ENCODE assay signal across 13 cellular contexts in genomic region chr5:23631283-23632045, GRCh38.
DNase-seq lines count a peak whose midpoint lies in the region; ATAC-seq, FAIRE-seq and TF ChIP-seq lines count a peak whose summit lies in the region.
"Had no signal": no experiment of that assay in that cellular context is flagged by ENCODE, and none has a peak within 500 bp of the region (broad histone marks: within the 10 kb centered on the region; RNA-seq: fewer than 3 reads in every experiment).

No MANE protein-coding gene starts in this region.

- no peaks in the 10 kb centered on the region for H3K36me3 Mint-ChIP-seq in astrocyte (ENCODE audit: low read depth, unreplicated experiment)
- no peaks in the 10 kb centered on the region for H3K36me3 Mint-ChIP-seq in type B pancreatic cell
- H3K36me3 Mint-ChIP-seq: activated CD4-positive, alpha-beta memory T cell treated with anti-CD3 and anti-CD28 coated beads for 36 hours had no signal

- H3K27me3 ChIP-seq in astrocyte (ENCODE audit: insufficient read depth, low read length) = no peaks in the 10 kb centered on the region
- H3K27me3 ChIP-seq in heart right ventricle = no peaks in the 10 kb centered on the region
- no peaks in the 10 kb centered on the region for H3K27me3 ChIP-seq in thyroid gland
- H3K27me3 ChIP-seq in prostate gland (replicated peaks; ENCODE audit: insufficient read depth) = no peaks in the 10 kb centered on the region

- no peaks in the 10 kb centered on the region for H3K36me3 ChIP-seq in astrocyte (ENCODE audit: insufficient read depth, low read length)
- no peaks in the 10 kb centered on the region for H3K36me3 ChIP-seq in heart right ventricle
- no peaks in the 10 kb centered on the region for H3K36me3 ChIP-seq in thyroid gland
- no peaks in the 10 kb centered on the region for H3K36me3 ChIP-seq in prostate gland

- ATAC-seq in heart right ventricle = peak in 7 of 8 donors; percentile 61 to 95 (median 78)

- H3K79me2 ChIP-seq in astrocyte (ENCODE audit: insufficient read depth, low read length) = no peaks in the 10 kb centered on the region

- H3K4me3 ChIP-seq in astrocyte (ENCODE audit: insufficient read depth, low read depth, low read length) = no peak overlapping the region
- no peak overlapping the region for H3K4me3 ChIP-seq in heart right ventricle
- H3K4me3 ChIP-seq in thyroid gland (replicated peaks in 1 of 3) = no peak overlapping the region
- no peak overlapping the region for H3K4me3 ChIP-seq in prostate gland
- H3K4me3 ChIP-seq: PC-9 had no signal

- no peak for TF ChIP-seq POLR2A in thyroid gland (IDR thresholded peaks at IDR 0.05)
- TF ChIP-seq POLR2A in prostate gland (IDR thresholded peaks at IDR 0.05) = no peak

- H3K9me3 ChIP-seq in astrocyte (ENCODE audit: insufficient read depth, low read depth, low read length) = no peaks in the 10 kb centered on the region
- H3K9me3 ChIP-seq in heart right ventricle = peaks cover 0 to 4% (median 0%) of the 10 kb centered on the region in 11 donors
- H3K9me3 ChIP-seq in thyroid gland = no peaks in the 10 kb centered on the region
- no peaks in the 10 kb centered on the region for H3K9me3 ChIP-seq in prostate gland

- H3K27me3 Mint-ChIP-seq in astrocyte (ENCODE audit: low read depth, unreplicated experiment) (no peaks in the 10 kb centered on the region), type B pancreatic cell (no peaks in the 10 kb centered on the region)
- H3K27me3 Mint-ChIP-seq: activated CD4-positive, alpha-beta memory T cell treated with anti-CD3 and anti-CD28 coated beads for 36 hours had no signal

- H3K27ac Mint-ChIP-seq in astrocyte (ENCODE audit: unreplicated experiment) = peak overlapping the region; percentile 9
- H3K27ac Mint-ChIP-seq in type B pancreatic cell = no peak overlapping the region
- H3K27ac Mint-ChIP-seq: activated CD4-positive, alpha-beta memory T cell treated with anti-CD3 and anti-CD28 coated beads for 36 hours had no signal

- no peak overlapping the region for H2AFZ ChIP-seq in astrocyte (ENCODE audit: low read depth, low read length)
- H2AFZ ChIP-seq: PC-9 had no signal

- no peak overlapping the region for H3K9ac ChIP-seq in astrocyte (ENCODE audit: low read length)

- intact Hi-C loops in heart right ventricle (cut with DNase I) = loop anchor here in 1 of 10 donors (2.0 kb wide), 1 partner anchor 29 kb away; no protein-coding TSS in a partner anchor
- intact Hi-C loops in thyroid gland (cut with DNase I) = no loop called here
- intact Hi-C loops in prostate gland (cut with DNase I) = no loop called here

- H3K4me2 ChIP-seq in astrocyte (ENCODE audit: low read length) = peak overlapping the region; percentile 4
- H3K4me2 ChIP-seq: PC-9 had no signal

- H3K4me1 Mint-ChIP-seq in astrocyte (ENCODE audit: low read depth, unreplicated experiment) (peaks cover 2% of the 10 kb centered on the region), type B pancreatic cell (ENCODE audit: unreplicated experiment) (no peaks in the 10 kb centered on the region)

- H3K4me3 Mint-ChIP-seq in astrocyte (ENCODE audit: unreplicated experiment) = no peak overlapping the region
- no peak overlapping the region for H3K4me3 Mint-ChIP-seq in type B pancreatic cell
- H3K4me3 Mint-ChIP-seq: activated CD4-positive, alpha-beta memory T cell treated with anti-CD3 and anti-CD28 coated beads for 36 hours had no signal

- no peak for TF ChIP-seq CTCF in astrocyte (IDR thresholded peaks at IDR 0.05; ENCODE audit: insufficient read depth, low read depth, low read length)
- no peak for TF ChIP-seq CTCF in heart right ventricle (IDR thresholded peaks at IDR 0.05)
- no peak for TF ChIP-seq CTCF in thyroid gland (IDR thresholded peaks at IDR 0.05)
- TF ChIP-seq CTCF in prostate gland (IDR thresholded peaks at IDR 0.05) = no peak
- no peak for TF ChIP-seq CTCF in GM13976 (IDR thresholded peaks at IDR 0.05; ENCODE audit: borderline replicate concordance, control extremely low read depth, extremely low read depth, insufficient read depth, missing control alignments)
- no peak for TF ChIP-seq CTCF in type B pancreatic cell (conservative IDR thresholded peaks at IDR 0.05)

- FAIRE-seq in astrocyte (lab: Jason Lieb, UNC) = no peak

- H3K9me3 Mint-ChIP-seq in astrocyte (ENCODE audit: unreplicated experiment) = no peaks in the 10 kb centered on the region
- H3K9me3 Mint-ChIP-seq in type B pancreatic cell = no peaks in the 10 kb centered on the region

- no peaks in the 10 kb centered on the region for H3K4me1 ChIP-seq in astrocyte (ENCODE audit: insufficient read depth, low read length)
- no peaks in the 10 kb centered on the region for H3K4me1 ChIP-seq in heart right ventricle
- H3K4me1 ChIP-seq in thyroid gland = no peaks in the 10 kb centered on the region
- no peaks in the 10 kb centered on the region for H3K4me1 ChIP-seq in prostate gland (replicated peaks)

- peak; percentile 64 for DNase-seq in A172 (ENCODE audit: low spot score)
- DNase-seq in HT1080 (ENCODE audit: low read depth) = peak; percentile 95
- no peak for DNase-seq in astrocyte (ENCODE audit: low read depth)
- peak in 1 of 2 donors; percentile 30 for DNase-seq in heart right ventricle
- no peak for DNase-seq in thyroid gland
- no peak for DNase-seq in prostate gland (ENCODE audit: low spot score)
- DNase-seq in GM13976 (ENCODE audit: low spot score) = no peak
- DNase-seq in type B pancreatic cell (ENCODE audit: extremely low spot score, unreplicated experiment) = no peak
- DNase-seq: activated CD4-positive, alpha-beta memory T cell treated with anti-CD3 and anti-CD28 coated beads for 36 hours; activated effector memory CD4-positive, alpha-beta T cell treated with anti-CD3 and anti-CD28 coated beads, Interleukin-2, amount 50 U/mL, for 16 hours; DND-41; stimulated activated CD4-positive, alpha-beta T cell treated with anti-CD3 and anti-CD28 coated beads, Interleukin-2, amount 100 ng/mL, for 48 hours had no signal

- peak overlapping the region; percentile 7 for H3K27ac ChIP-seq in astrocyte (ENCODE audit: low read depth, low read length)
- peak overlapping the region in 1 of 10 donors; percentile 30 for H3K27ac ChIP-seq in heart right ventricle
- H3K27ac ChIP-seq in thyroid gland = no peak overlapping the region
- H3K27ac ChIP-seq in prostate gland = no peak overlapping the region
- H3K27ac ChIP-seq: PC-9 had no signal

- in situ Hi-C loops in GM13976 (cut with MboI; ENCODE audit: low sequenced_read_pairs, unreplicated experiment) = no loop called here

- WGBS in heart right ventricle, 2 donors = 50 to 60% methylated on average over 2 of the region's 2 CpGs
- WGBS in thyroid gland, 2 donors = 63 to 85% methylated on average over 2 of the region's 2 CpGs
- 70% methylated on average over 2 of the region's 2 CpGs for WGBS in prostate gland

- no peaks in the 10 kb centered on the region for H4K20me1 ChIP-seq in astrocyte (ENCODE audit: insufficient read depth, low read length)

Comparison
In these comparisons a context has a peak if more than half of its experiments do, and no peak if none do; other contexts are left out.
1. DNase-seq: peak in A172 (single experiment) and HT1080 (single experiment); none in astrocyte (single experiment), thyroid gland (0 of 2), prostate gland (single experiment), GM13976 (single experiment) and type B pancreatic cell (single experiment).